ENCODE assay signal across 15 cellular contexts in genomic region chr1:91559046-91559750, GRCh38.
"Had no signal": no experiment of that assay in that cellular context is flagged by ENCODE, and none has a peak within 500 bp of the region (broad histone marks: within the 10 kb centered on the region; RNA-seq: fewer than 3 reads in every experiment).

No MANE protein-coding gene starts in this region.

- H3K4me3 ChIP-seq: psoas muscle, SJSA1, spleen, upper lobe of left lung had no signal

- H3K27ac Mint-ChIP-seq: activated naive CD4-positive, alpha-beta T cell treated with anti-CD3 and anti-CD28 coated beads for 36 hours; endodermal cell; nephron progenitor cell; stimulated activated memory B cell treated with anti-CD40 and anti-IgM and Interleukin-4, amounts not matched to agents 10 μg/mL and 1 μg/mL and 100 μg/mL, for 72 hours had no signal

- H3K27me3 ChIP-seq: brain microvascular endothelial cell, SJSA1, spleen, upper lobe of left lung had no signal

- H3K27ac ChIP-seq: brain microvascular endothelial cell, psoas muscle, SJSA1 had no signal

- ATAC-seq: psoas muscle; sciatic nerve; stimulated activated memory B cell treated with anti-CD40 and anti-IgM and Interleukin-4, amounts not matched to agents 10 μg/mL and 1 μg/mL and 100 μg/mL, for 72 hours had no signal

- H3K4me3 Mint-ChIP-seq: activated naive CD4-positive, alpha-beta T cell treated with anti-CD3 and anti-CD28 coated beads for 36 hours; endodermal cell; nephron progenitor cell; stimulated activated memory B cell treated with anti-CD40 and anti-IgM and Interleukin-4, amounts not matched to agents 10 μg/mL and 1 μg/mL and 100 μg/mL, for 72 hours had no signal

- DNase-seq: activated CD4-positive, CD25-positive, alpha-beta regulatory T cell; activated naive CD4-positive, alpha-beta T cell treated with anti-CD3 and anti-CD28 coated beads for 36 hours; brain microvascular endothelial cell; cerebellar nuclear complex; dermis blood vessel endothelial cell; endodermal cell; nephron progenitor cell; psoas muscle; spleen; stimulated activated CD4-positive, alpha-beta T cell treated with anti-CD3 and anti-CD28 coated beads, Interleukin-1b, Interleukin-23, amount 100 ng/mL, for 48 hours; substantia nigra; upper lobe of left lung had no signal

- H3K9me3 ChIP-seq: SJSA1, spleen, upper lobe of left lung had no signal

- H3K36me3 ChIP-seq: brain microvascular endothelial cell, SJSA1, spleen, upper lobe of left lung had no signal

- H3K4me1 Mint-ChIP-seq: stimulated activated memory B cell treated with anti-CD40 and anti-IgM and Interleukin-4, amounts not matched to agents 10 μg/mL and 1 μg/mL and 100 μg/mL, for 72 hours had no signal

- H3K36me3 Mint-ChIP-seq: stimulated activated memory B cell treated with anti-CD40 and anti-IgM and Interleukin-4, amounts not matched to agents 10 μg/mL and 1 μg/mL and 100 μg/mL, for 72 hours had no signal
